Comparison of ENCODE assay signal across 12 cellular contexts in genomic region chr2:177572236-177572671, GRCh38.
DNase-seq lines count a peak whose midpoint lies in the region; ATAC-seq, FAIRE-seq and TF ChIP-seq lines count a peak whose summit lies in the region.
"Had no signal": no experiment of that assay in that cellular context is flagged by ENCODE, and none has a peak within 500 bp of the region (broad histone marks: within the 10 kb centered on the region; RNA-seq: fewer than 3 reads in every experiment).

No MANE protein-coding gene starts in this region.

- no peak for TF ChIP-seq RAD21 in liver (IDR thresholded peaks at IDR 0.05)

- H3K27ac Mint-ChIP-seq in astrocyte (ENCODE audit: unreplicated experiment): peak overlapping the region; percentile 69
- no peak overlapping the region for H3K27ac Mint-ChIP-seq in activated CD8-positive, alpha-beta T cell treated with anti-CD3 and anti-CD28 coated beads, Interleukin-2, amount 10 ng/mL, durations not matched to agents 7 days and 5 days
- H3K27ac Mint-ChIP-seq: activated CD4-positive, alpha-beta T cell treated with anti-CD3 and anti-CD28 coated beads, Interleukin-2, amount 10 ng/mL, durations not matched to agents 24 days and 14 days; activated T-helper 17 cell treated with anti-CD3 and anti-CD28 coated beads, Interleukin-2, amount 50 U/mL, for 72 hours had no signal

- ATAC-seq in HG02852 (IDR thresholded peaks at IDR 0.05; ENCODE audit: unreplicated experiment) (no peak), GM19324 (IDR thresholded peaks at IDR 0.05; ENCODE audit: low FRiP score, unreplicated experiment) (no peak)
- ATAC-seq in activated CD8-positive, alpha-beta T cell treated with anti-CD3 and anti-CD28 coated beads, Interleukin-2, amount 10 ng/mL, durations not matched to agents 7 days and 5 days: no peak
- ATAC-seq: activated T-helper 17 cell treated with anti-CD3 and anti-CD28 coated beads, Interleukin-2, amount 50 U/mL, for 72 hours had no signal

- H3K4me1 Mint-ChIP-seq in astrocyte (ENCODE audit: low read depth, unreplicated experiment): peaks cover 10% of the 10 kb centered on the region
- H3K4me1 Mint-ChIP-seq in activated CD8-positive, alpha-beta T cell treated with anti-CD3 and anti-CD28 coated beads, Interleukin-2, amount 10 ng/mL, durations not matched to agents 7 days and 5 days (ENCODE audit: low read depth): no peaks in the 10 kb centered on the region
- H3K4me1 Mint-ChIP-seq: activated T-helper 17 cell treated with anti-CD3 and anti-CD28 coated beads, Interleukin-2, amount 50 U/mL, for 72 hours had no signal

- FAIRE-seq in astrocyte (lab: Jason Lieb, UNC): no peak

- H3K79me2 ChIP-seq in astrocyte (ENCODE audit: insufficient read depth, low read length): no peaks in the 10 kb centered on the region

- no peak overlapping the region for H3K4me2 ChIP-seq in astrocyte (ENCODE audit: low read length)

- DNase-seq in COLO668 (lab: John Stamatoyannopoulos, UW; ENCODE audit: unreplicated experiment) (peak; percentile 13), NCI-H1092 treated with DMSO at 0.1 percent for 48 hours (lab: John Stamatoyannopoulos, UW) (peak; percentile 22), astrocyte (ENCODE audit: low read depth) (peak; percentile 60), superior temporal gyrus (ENCODE audit: extremely low spot score) (no peak)
- DNase-seq in activated CD8-positive, alpha-beta T cell treated with anti-CD3 and anti-CD28 coated beads, Interleukin-2, amount 10 ng/mL, durations not matched to agents 7 days and 5 days: no peak
- DNase-seq: activated CD4-positive, alpha-beta T cell treated with anti-CD3 and anti-CD28 coated beads, Interleukin-2, amount 10 ng/mL, durations not matched to agents 24 days and 14 days; left ventricle myocardium inferior; MM.1S had no signal

- peaks cover 7% of the 10 kb centered on the region for H3K27me3 Mint-ChIP-seq in astrocyte (ENCODE audit: low read depth, unreplicated experiment)
- peaks cover 7% of the 10 kb centered on the region for H3K27me3 Mint-ChIP-seq in activated CD8-positive, alpha-beta T cell treated with anti-CD3 and anti-CD28 coated beads, Interleukin-2, amount 10 ng/mL, durations not matched to agents 7 days and 5 days (ENCODE audit: low read depth)

- H3K36me3 ChIP-seq in astrocyte (ENCODE audit: insufficient read depth, low read length): no peaks in the 10 kb centered on the region
- no peaks in the 10 kb centered on the region for H3K36me3 ChIP-seq in liver (ENCODE audit: control insufficient read depth in 4 of 4, insufficient read depth in 3 of 4, low read depth in 1 of 4, low read length in 3 of 4)
- H3K36me3 ChIP-seq: left ventricle myocardium inferior had no signal

- H3K27ac ChIP-seq in astrocyte (ENCODE audit: low read depth, low read length) (no peak overlapping the region), liver (ENCODE audit: low read depth in 1 of 2, low read length in 2 of 2) (no peak overlapping the region)
- H3K27ac ChIP-seq: left ventricle myocardium inferior had no signal

- no peaks in the 10 kb centered on the region for H3K27me3 ChIP-seq in astrocyte (ENCODE audit: insufficient read depth, low read length)
- H3K27me3 ChIP-seq in liver (ENCODE audit: control insufficient read depth in 4 of 4, insufficient read depth in 4 of 4, low read length in 3 of 4): no peaks in the 10 kb centered on the region

- H3K4me1 ChIP-seq in astrocyte (ENCODE audit: insufficient read depth, low read length) (no peaks in the 10 kb centered on the region), liver (ENCODE audit: control insufficient read depth in 4 of 4, insufficient read depth in 4 of 4, low read length in 3 of 4) (no peaks in the 10 kb centered on the region)

- POLR2A ChIA-PET in activated CD8-positive, alpha-beta T cell treated with anti-CD3 and anti-CD28 coated beads, Interleukin-2, amount 10 ng/mL, durations not matched to agents 7 days and 5 days (lab: Charles Lee): no interaction called here

- WGBS in liver: 60% methylated on average over 2 of the region's 2 CpGs

- H4K20me1 ChIP-seq in astrocyte (ENCODE audit: insufficient read depth, low read length): no peaks in the 10 kb centered on the region

- no peaks in the 10 kb centered on the region for H3K9me3 Mint-ChIP-seq in astrocyte (ENCODE audit: unreplicated experiment)
- H3K9me3 Mint-ChIP-seq in activated CD8-positive, alpha-beta T cell treated with anti-CD3 and anti-CD28 coated beads, Interleukin-2, amount 10 ng/mL, durations not matched to agents 7 days and 5 days (ENCODE audit: insufficient read depth): no peaks in the 10 kb centered on the region
- H3K9me3 Mint-ChIP-seq: activated CD4-positive, alpha-beta T cell treated with anti-CD3 and anti-CD28 coated beads, Interleukin-2, amount 10 ng/mL, durations not matched to agents 24 days and 14 days; activated T-helper 17 cell treated with anti-CD3 and anti-CD28 coated beads, Interleukin-2, amount 50 U/mL, for 72 hours had no signal

- H3K4me3 Mint-ChIP-seq in astrocyte (ENCODE audit: unreplicated experiment): no peak overlapping the region
- no peak overlapping the region for H3K4me3 Mint-ChIP-seq in activated CD8-positive, alpha-beta T cell treated with anti-CD3 and anti-CD28 coated beads, Interleukin-2, amount 10 ng/mL, durations not matched to agents 7 days and 5 days
- H3K4me3 Mint-ChIP-seq: activated CD4-positive, alpha-beta T cell treated with anti-CD3 and anti-CD28 coated beads, Interleukin-2, amount 10 ng/mL, durations not matched to agents 24 days and 14 days; activated T-helper 17 cell treated with anti-CD3 and anti-CD28 coated beads, Interleukin-2, amount 50 U/mL, for 72 hours had no signal

- H3K36me3 Mint-ChIP-seq in astrocyte (ENCODE audit: low read depth, unreplicated experiment): no peaks in the 10 kb centered on the region
- H3K36me3 Mint-ChIP-seq in activated CD8-positive, alpha-beta T cell treated with anti-CD3 and anti-CD28 coated beads, Interleukin-2, amount 10 ng/mL, durations not matched to agents 7 days and 5 days (ENCODE audit: low read depth): no peaks in the 10 kb centered on the region

- H3K4me3 ChIP-seq in astrocyte (ENCODE audit: insufficient read depth, low read depth, low read length): no peak overlapping the region
- no peak overlapping the region for H3K4me3 ChIP-seq in liver (ENCODE audit: low read depth in 1 of 3, low read length in 3 of 3)
- H3K4me3 ChIP-seq: left ventricle myocardium inferior had no signal

- no peaks in the 10 kb centered on the region for H3K9me3 ChIP-seq in astrocyte (ENCODE audit: insufficient read depth, low read depth, low read length)
- no peaks in the 10 kb centered on the region for H3K9me3 ChIP-seq in liver (ENCODE audit: control insufficient read depth in 4 of 4, low read length in 3 of 4)
- H3K9me3 ChIP-seq: left ventricle myocardium inferior had no signal

- H3K9ac ChIP-seq in astrocyte (ENCODE audit: low read length): no peak overlapping the region
- H3K9ac ChIP-seq in liver (ENCODE audit: low read depth in 1 of 2, low read length in 2 of 2): no peak overlapping the region

- TF ChIP-seq CTCF in astrocyte (IDR thresholded peaks at IDR 0.05; ENCODE audit: insufficient read depth, low read depth, low read length) (no peak), liver (IDR thresholded peaks at IDR 0.05; ENCODE audit: low read depth, low read length, missing input control) (no peak)

- CTCF ChIA-PET in activated CD8-positive, alpha-beta T cell treated with anti-CD3 and anti-CD28 coated beads, Interleukin-2, amount 10 ng/mL, durations not matched to agents 7 days and 5 days (lab: Charles Lee): no interaction called here

- no peak overlapping the region for H2AFZ ChIP-seq in astrocyte (ENCODE audit: low read depth, low read length)

TF ChIP-seq in liver, 16 proteins besides CTCF, POLR2A, EP300 and RAD21:
- TF ChIP-seq FOXA1 (IDR thresholded peaks at IDR 0.05) (no peak), SP1 (IDR thresholded peaks at IDR 0.05) (peak; percentile 16), HNF4A (conservative IDR thresholded peaks at IDR 0.05) (peak in 1 of 2 donors; percentile 39)

Comparison
In these comparisons a context has a peak if more than half of its experiments do, and no peak if none do; other contexts are left out.
1. DNase-seq: peak in COLO668 (single experiment), NCI-H1092 treated with DMSO at 0.1 percent for 48 hours (single experiment) and astrocyte (single experiment); none in activated CD8-positive, alpha-beta T cell treated with anti-CD3 and anti-CD28 coated beads, Interleukin-2, amount 10 ng/mL, durations not matched to agents 7 days and 5 days (single experiment) and superior temporal gyrus (single experiment).